ENCODE assay signal across 18 cellular contexts in the genomic region with DNA sequence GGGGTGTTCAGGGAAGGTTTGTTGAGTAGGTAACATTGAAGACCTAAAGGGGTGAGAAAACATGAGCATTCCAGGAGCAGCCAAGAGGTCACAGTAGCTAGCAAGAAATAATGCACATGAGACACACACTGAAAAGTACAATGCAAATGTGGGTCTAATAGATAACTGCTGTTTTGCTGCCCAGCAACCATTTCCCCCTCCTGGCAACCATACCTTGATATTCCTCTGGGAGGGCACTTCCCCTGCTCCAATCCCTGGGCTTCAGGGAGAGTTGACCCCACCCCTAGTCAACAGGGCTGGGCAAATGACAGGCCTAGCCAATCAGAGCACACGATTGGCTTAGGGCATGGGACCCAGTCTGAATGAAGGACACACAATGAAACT. TPM values are rescaled to one million over a fixed set of nuclear protein-coding genes. Genes with fewer than 3 reads are reported as not detected.
DNase-seq lines count a peak whose midpoint lies in the region; ATAC-seq, FAIRE-seq and TF ChIP-seq lines count a peak whose summit lies in the region.
"Had no signal": no experiment of that assay in that cellular context is flagged by ENCODE, and none has a peak within 500 bp of the region (broad histone marks: within the 10 kb centered on the region; RNA-seq: fewer than 3 reads in every experiment).

No MANE protein-coding gene starts in this region.

- SMC1A ChIA-PET in GM12878 (lab: Charles Lee; ENCODE audit: uncharacterized antibody, unreplicated experiment) = interaction anchor here (0.8 to 1.4 kb wide), 2 partner anchors 30 to 40 kb away, joined by 4 read pairs; no protein-coding TSS in a partner anchor

- no peak overlapping the region for H3K27ac ChIP-seq in GM12878 (ENCODE audit: control insufficient read depth, insufficient read depth)
- H3K27ac ChIP-seq: gastrocnemius medialis had no signal

- BruUV-seq in GM12878 (replicated peaks; lab: Mats Ljungman, UMichigan) = no TSS peak

- WGBS in GM12878 (ENCODE audit: insufficient coverage, insufficient replicate concordance, low lambda C conversion rate, missing lambda C conversion rate) = 71% methylated on average over 1 of the region's 1 CpG

- in situ Hi-C loops in GM12878 (cut with MboI) = no loop called here

- no peaks in the 10 kb centered on the region; the same call in 1 of the 2 replicates for H3K4me1 ChIP-seq in GM12878 (ENCODE audit: control insufficient read depth, insufficient read depth, low read length)
- H3K4me1 ChIP-seq: gastrocnemius medialis had no signal

- no peaks in the 10 kb centered on the region for H4K20me1 ChIP-seq in GM12878 (ENCODE audit: control insufficient read depth, insufficient read depth)

- no peak for FAIRE-seq in GM12878 (lab: Jason Lieb, UNC)
- FAIRE-seq: GM19239, keratinocyte had no signal

- no peaks in the 10 kb centered on the region for H3K36me3 ChIP-seq in GM12878 (ENCODE audit: control insufficient read depth in 2 of 2, insufficient read depth in 2 of 2, low read length in 1 of 2)
- H3K36me3 ChIP-seq: gastrocnemius medialis had no signal

- H3K4me3 ChIP-seq in GM12878 = no peak overlapping the region
- H3K4me3 ChIP-seq: gastrocnemius medialis had no signal

- no peak for TF ChIP-seq POLR2A in GM12878 (IDR thresholded peaks at IDR 0.05; ENCODE audit: low read depth, low read length)

- no peak for TF ChIP-seq EP300 in GM12878 (IDR thresholded peaks at IDR 0.05; ENCODE audit: borderline replicate concordance in 1 of 2, control insufficient read depth in 1 of 2, low read depth in 2 of 2, low read length in 2 of 2)

- no peaks in the 10 kb centered on the region for H3K9me3 Mint-ChIP-seq in activated CD8-positive, alpha-beta T cell treated with anti-CD3 and anti-CD28 coated beads for 36 hours
- no peaks in the 10 kb centered on the region for H3K9me3 Mint-ChIP-seq in activated CD8-positive, alpha-beta T cell treated with anti-CD3 and anti-CD28 coated beads, Interleukin-2, amount 10 ng/mL, durations not matched to agents 7 days and 5 days (ENCODE audit: insufficient read depth)
- H3K9me3 Mint-ChIP-seq: activated CD4-positive, alpha-beta memory T cell treated with anti-CD3 and anti-CD28 coated beads, Interleukin-2, amount 10 ng/mL, durations not matched to agents 7 days and 5 days; naive B cell had no signal

- RAD21 ChIA-PET in GM12878 (lab: Charles Lee; ENCODE audit: unreplicated experiment) = no interaction called here

- no peak for ATAC-seq in activated CD8-positive, alpha-beta T cell treated with anti-CD3 and anti-CD28 coated beads for 36 hours
- ATAC-seq in activated CD8-positive, alpha-beta T cell treated with anti-CD3 and anti-CD28 coated beads, Interleukin-2, amount 10 ng/mL, durations not matched to agents 7 days and 5 days = no peak
- ATAC-seq in GM12878 (peak; percentile 61), HG03196 (IDR thresholded peaks at IDR 0.05; ENCODE audit: unreplicated experiment) (no peak), GM18498 (IDR thresholded peaks at IDR 0.05; ENCODE audit: unreplicated experiment) (no peak)
- ATAC-seq: gastrocnemius medialis, Panc1 had no signal

- no peaks in the 10 kb centered on the region for H3K36me3 Mint-ChIP-seq in activated CD8-positive, alpha-beta T cell treated with anti-CD3 and anti-CD28 coated beads for 36 hours (ENCODE audit: low read depth)
- H3K36me3 Mint-ChIP-seq in activated CD8-positive, alpha-beta T cell treated with anti-CD3 and anti-CD28 coated beads, Interleukin-2, amount 10 ng/mL, durations not matched to agents 7 days and 5 days (ENCODE audit: low read depth) = no peaks in the 10 kb centered on the region
- H3K36me3 Mint-ChIP-seq: brain, naive B cell had no signal

- peak overlapping the region; percentile 46 for H3K27ac Mint-ChIP-seq in activated CD8-positive, alpha-beta T cell treated with anti-CD3 and anti-CD28 coated beads for 36 hours
- no peak overlapping the region for H3K27ac Mint-ChIP-seq in activated CD8-positive, alpha-beta T cell treated with anti-CD3 and anti-CD28 coated beads, Interleukin-2, amount 10 ng/mL, durations not matched to agents 7 days and 5 days
- H3K27ac Mint-ChIP-seq: activated CD4-positive, alpha-beta memory T cell treated with anti-CD3 and anti-CD28 coated beads, Interleukin-2, amount 10 ng/mL, durations not matched to agents 7 days and 5 days; naive B cell had no signal

- H3K9me3 ChIP-seq in GM12878 (replicated peaks; ENCODE audit: control insufficient read depth, insufficient read depth, low read length) = no peaks in the 10 kb centered on the region
- H3K9me3 ChIP-seq: gastrocnemius medialis had no signal

- no peak overlapping the region for H3K4me3 Mint-ChIP-seq in activated CD8-positive, alpha-beta T cell treated with anti-CD3 and anti-CD28 coated beads for 36 hours
- H3K4me3 Mint-ChIP-seq in activated CD8-positive, alpha-beta T cell treated with anti-CD3 and anti-CD28 coated beads, Interleukin-2, amount 10 ng/mL, durations not matched to agents 7 days and 5 days = no peak overlapping the region
- H3K4me3 Mint-ChIP-seq: activated CD4-positive, alpha-beta memory T cell treated with anti-CD3 and anti-CD28 coated beads, Interleukin-2, amount 10 ng/mL, durations not matched to agents 7 days and 5 days; naive B cell had no signal

- intact Hi-C loops in activated CD8-positive, alpha-beta T cell treated with anti-CD3 and anti-CD28 coated beads for 36 hours (cut with micrococcal nuclease) = no loop called here
- intact Hi-C loops in GM12878 (cut with micrococcal nuclease; ENCODE audit: unreplicated experiment) = no loop called here

- no peak for TF ChIP-seq RAD21 in GM12878 (IDR thresholded peaks at IDR 0.05; ENCODE audit: insufficient read depth, low read depth, low read length)

- peaks cover 28% of the 10 kb centered on the region for H3K4me1 Mint-ChIP-seq in activated CD8-positive, alpha-beta T cell treated with anti-CD3 and anti-CD28 coated beads for 36 hours (ENCODE audit: low read depth)
- peaks cover 23% of the 10 kb centered on the region for H3K4me1 Mint-ChIP-seq in activated CD8-positive, alpha-beta T cell treated with anti-CD3 and anti-CD28 coated beads, Interleukin-2, amount 10 ng/mL, durations not matched to agents 7 days and 5 days (ENCODE audit: low read depth)
- H3K4me1 Mint-ChIP-seq: naive B cell had no signal

- no peaks in the 10 kb centered on the region for H3K27me3 Mint-ChIP-seq in activated CD8-positive, alpha-beta T cell treated with anti-CD3 and anti-CD28 coated beads for 36 hours
- peaks cover 11% of the 10 kb centered on the region for H3K27me3 Mint-ChIP-seq in activated CD8-positive, alpha-beta T cell treated with anti-CD3 and anti-CD28 coated beads, Interleukin-2, amount 10 ng/mL, durations not matched to agents 7 days and 5 days (ENCODE audit: low read depth)

- H3K4me2 ChIP-seq in GM12878 (ENCODE audit: control insufficient read depth, insufficient read depth) = no peak overlapping the region

- TF ChIP-seq CTCF in activated CD8-positive, alpha-beta T cell treated with anti-CD3 and anti-CD28 coated beads for 36 hours (IDR thresholded peaks at IDR 0.05) = no peak
- TF ChIP-seq CTCF in GM12878 (IDR thresholded peaks at IDR 0.05 in 2 of 3, conservative IDR thresholded peaks at IDR 0.05 in 1 of 3; ENCODE audit: control insufficient read depth in 2 of 3, extremely low read depth in 1 of 3, insufficient read depth in 1 of 3, low read depth in 3 of 3, low read length in 3 of 3) = no peak

- no peaks in the 10 kb centered on the region for H3K79me2 ChIP-seq in GM12878 (ENCODE audit: control insufficient read depth, insufficient read depth, low read length)

- H3K9ac ChIP-seq in GM12878 (ENCODE audit: control insufficient read depth, insufficient read depth, low read length) = no peak overlapping the region

- DNase-seq in activated CD8-positive, alpha-beta T cell treated with anti-CD3 and anti-CD28 coated beads for 36 hours = no peak
- no peak for DNase-seq in activated CD8-positive, alpha-beta T cell treated with anti-CD3 and anti-CD28 coated beads, Interleukin-2, amount 10 ng/mL, durations not matched to agents 7 days and 5 days
- peak; percentile 8 for DNase-seq in NCI-H2171 (lab: John Stamatoyannopoulos, UW)
- DNase-seq in GM12878 (ENCODE audit: low read depth, low spot score) = no peak
- no peak for DNase-seq in GDM1 (lab: John Stamatoyannopoulos, UW)
- no peak for DNase-seq in activated CD4-positive, CD25-positive, alpha-beta regulatory T cell treated with anti-CD3 and anti-CD28 coated beads, Interleukin-2, amount 50 U/mL, for 72 hours
- DNase-seq: activated CD4-positive, alpha-beta memory T cell treated with anti-CD3 and anti-CD28 coated beads, Interleukin-2, amount 10 ng/mL, durations not matched to agents 7 days and 5 days; DMS153; effector memory CD4-positive, alpha-beta T cell; gastrocnemius medialis; naive B cell; NCI-H1694 had no signal

- POLR2A ChIA-PET in activated CD8-positive, alpha-beta T cell treated with anti-CD3 and anti-CD28 coated beads for 36 hours (lab: Charles Lee) = interaction anchor here (0.7 to 1.0 kb wide), 2 partner anchors 9 to 13 kb away, joined by 3 read pairs; no protein-coding TSS in a partner anchor
- POLR2A ChIA-PET in activated CD8-positive, alpha-beta T cell treated with anti-CD3 and anti-CD28 coated beads, Interleukin-2, amount 10 ng/mL, durations not matched to agents 7 days and 5 days (lab: Charles Lee) = interaction anchor here (0.6 to 0.7 kb wide), 2 partner anchors 47 to 165 kb away, joined by 3 to 5 read pairs; a partner anchor contains a TSS
- POLR2A ChIA-PET in GM12878 (lab: Charles Lee) = no interaction called here

- H3K27me3 ChIP-seq in GM12878 (replicated peaks in 1 of 2; ENCODE audit: control insufficient read depth in 2 of 2, insufficient read depth in 2 of 2, low read length in 1 of 2) = no peaks in the 10 kb centered on the region; a peak in 1 of 4 replicates
- H3K27me3 ChIP-seq: gastrocnemius medialis had no signal

- CTCF ChIA-PET in activated CD8-positive, alpha-beta T cell treated with anti-CD3 and anti-CD28 coated beads for 36 hours (lab: Charles Lee) = interaction anchor here (0.9 to 4.9 kb wide), 3 partner anchors 13 to 76 kb away, joined by 3 to 29 read pairs (median 3); no protein-coding TSS in a partner anchor
- CTCF ChIA-PET in activated CD8-positive, alpha-beta T cell treated with anti-CD3 and anti-CD28 coated beads, Interleukin-2, amount 10 ng/mL, durations not matched to agents 7 days and 5 days (lab: Charles Lee) = interaction anchor here (0.7 kb wide), 1 partner anchor 14 kb away, joined by 3 read pairs; no protein-coding TSS in a partner anchor
- CTCF ChIA-PET in GM12878 (lab: Yijun Ruan, JAX) = interaction anchor here (1.5 kb wide), 1 partner anchor 15 kb away, joined by 3 read pairs; no protein-coding TSS in a partner anchor

- no peak overlapping the region for H2AFZ ChIP-seq in GM12878 (ENCODE audit: control insufficient read depth, low read depth, low read length)

RNA-seq across cellular contexts. Expression of a gene that starts 8.5 kb away (rescaled TPM):
- total RNA-seq in activated CD8-positive, alpha-beta T cell treated with anti-CD3 and anti-CD28 coated beads for 36 hours = 100 to 1,000 TPM; 214 TPM
- total RNA-seq in activated CD8-positive, alpha-beta T cell treated with anti-CD3 and anti-CD28 coated beads, Interleukin-2, amount 10 ng/mL, durations not matched to agents 7 days and 5 days = 10 to 100 TPM; 51.4 to 56.1 TPM
- total RNA-seq in GM12878 (2013; cell fraction: nucleolus; rRNA removed) = 9.5 and 9.9 TPM in 2 replicates
- total RNA-seq in GM12878 (2014; rRNA removed) = 2.2 and 3.3 TPM in 2 replicates
- total RNA-seq in GM12878 (2014; rRNA removed; fragmentation: Illumina TruSeq; extraction: Trizol) = 1.2 and 1.9 TPM in 2 replicates
- 3.8 and 5.7 TPM in 2 replicates for total RNA-seq in GM12878 (2021)
- 0.75 TPM for polyA plus RNA-seq in GM12878 (2011; ENCODE audit: low read depth)
- polyA plus RNA-seq in GM12878 (2011; rRNA removed) = 18.5 and 39.4 TPM in 2 replicates
- 38.6 and 49.2 TPM in 2 replicates for polyA plus RNA-seq in GM12878 (2011; cell fraction: cytosol; rRNA removed)
- polyA plus RNA-seq in GM12878 (2011; cell fraction: nucleus; rRNA removed) = 44.2 and 85.1 TPM in 2 replicates
- 2.0 and 3.2 TPM in 2 replicates for polyA plus RNA-seq in GM12878 (2012)
- 2.4 and 5.0 TPM in 2 replicates for polyA plus RNA-seq in GM12878 (2014; fragmentation: Illumina TruSeq; extraction: Trizol)
- polyA plus RNA-seq in GM12878 (2014; fragmentation: Nextera tagmentation; extraction: Ambion mirVana) = under 1 TPM; 0.14 to 0.51 TPM
- 2.8 and 3.1 TPM in 2 replicates for polyA plus RNA-seq in GM12878 (2014; rRNA removed)
- 1 to 10 TPM; 3.0 to 3.1 TPM for polyA plus RNA-seq in GM12878 (2016; fragmentation: Nextera tagmentation; extraction: Ambion mirVana)
- polyA minus RNA-seq in GM12878 (2011; rRNA and poly(A)+ RNA removed) = 44.8 and 47.7 TPM in 2 replicates
- 39.7 and 40.4 TPM in 2 replicates for polyA minus RNA-seq in GM12878 (2011; cell fraction: cytosol; rRNA and poly(A)+ RNA removed)
- 21.0 and 44.7 TPM in 2 replicates for polyA minus RNA-seq in GM12878 (2011; cell fraction: nucleus; rRNA and poly(A)+ RNA removed)

Comparison
In these comparisons a context has a peak if more than half of its experiments do, and no peak if none do; other contexts are left out.
1. RNA of a gene that starts 8.5 kb away (total RNA-seq): 214 TPM in activated CD8-positive, alpha-beta T cell treated with anti-CD3 and anti-CD28 coated beads for 36 hours and 51.4 to 56.1 TPM in activated CD8-positive, alpha-beta T cell treated with anti-CD3 and anti-CD28 coated beads, Interleukin-2, amount 10 ng/mL, durations not matched to agents 7 days and 5 days; 1.2 to 9.9 TPM in GM12878; every median in the first group is over 4 times any median in the second.